In genomic region chr17:45050680-45051059, GRCh38 we compare ENCODE assay signal across 8 cellular contexts. TPM values are rescaled to one million over a fixed set of nuclear protein-coding genes. Genes with fewer than 3 reads are reported as not detected.
A peak's percentile ranks its signal among the peaks of the same experiment; 100 is the strongest.
DNase-seq lines count a peak whose midpoint lies in the region; ATAC-seq lines count a peak whose summit lies in the region.

No MANE protein-coding gene starts in this region.

- no peaks in the 10 kb centered on the region for H3K27me3 Mint-ChIP-seq in activated CD4-positive, alpha-beta T cell treated with anti-CD3 and anti-CD28 coated beads for 36 hours
- no peaks in the 10 kb centered on the region for H3K27me3 Mint-ChIP-seq in activated naive CD8-positive, alpha-beta T cell

- H3K4me1 Mint-ChIP-seq in activated CD4-positive, alpha-beta T cell treated with anti-CD3 and anti-CD28 coated beads for 36 hours = peaks cover 49% of the 10 kb centered on the region
- peaks cover 42% of the 10 kb centered on the region for H3K4me1 Mint-ChIP-seq in activated naive CD8-positive, alpha-beta T cell (ENCODE audit: low read depth)

- H3K9ac ChIP-seq in iPS-18a (ENCODE audit: low read length) = peak overlapping the region; percentile 94

- ATAC-seq in activated CD4-positive, alpha-beta T cell treated with anti-CD3 and anti-CD28 coated beads for 36 hours = peak; percentile 11
- ATAC-seq in HG03521 (IDR thresholded peaks at IDR 0.05; ENCODE audit: unreplicated experiment) = no peak

- peak overlapping the region; percentile 95 for H3K27ac Mint-ChIP-seq in activated CD4-positive, alpha-beta T cell treated with anti-CD3 and anti-CD28 coated beads for 36 hours
- peak overlapping the region; percentile 98 for H3K27ac Mint-ChIP-seq in activated naive CD8-positive, alpha-beta T cell

- no peaks in the 10 kb centered on the region for H3K9me3 ChIP-seq in iPS-18a (ENCODE audit: control insufficient read depth, low read depth, low read length)

- peaks cover 4% of the 10 kb centered on the region for H3K4me1 ChIP-seq in iPS-18a (ENCODE audit: control insufficient read depth, low read depth, low read length)

- H3K27me3 ChIP-seq in iPS-18a (ENCODE audit: control insufficient read depth, insufficient read depth, low read length) = no peaks in the 10 kb centered on the region

- H3K36me3 ChIP-seq in iPS-18a (ENCODE audit: control insufficient read depth, low read depth, low read length) = no peaks in the 10 kb centered on the region

- H3K9me3 Mint-ChIP-seq in activated CD4-positive, alpha-beta T cell treated with anti-CD3 and anti-CD28 coated beads for 36 hours (ENCODE audit: low read depth) = no peaks in the 10 kb centered on the region
- H3K9me3 Mint-ChIP-seq in activated naive CD8-positive, alpha-beta T cell (ENCODE audit: low read depth) = no peaks in the 10 kb centered on the region

- intact Hi-C loops in activated CD4-positive, alpha-beta T cell treated with anti-CD3 and anti-CD28 coated beads for 36 hours (cut with DNase I, micrococcal nuclease) = loop anchor here in 1 of 2 experiments (1.0 to 5.0 kb wide), 11 partner anchors 11 to 1273 kb away; partner anchors contain the start of genes C1QL1, DUSP3, EFTUD2 and HEXIM1

- peak overlapping the region; percentile 97 for H3K27ac ChIP-seq in iPS-18a (ENCODE audit: low read length)

- CTCF ChIA-PET in activated CD4-positive, alpha-beta T cell treated with anti-CD3 and anti-CD28 coated beads for 36 hours (lab: Charles Lee) = interaction anchor here (0.7 to 2.9 kb wide), 9 partner anchors 11 to 185 kb away, joined by 3 to 31 read pairs (median 4); partner anchors contain the start of genes ACBD4, HEXIM2 and NMT1

- peak; percentile 66 for DNase-seq in activated CD4-positive, alpha-beta T cell treated with anti-CD3 and anti-CD28 coated beads for 36 hours
- DNase-seq in activated CD4-positive, alpha-beta T cell treated with anti-CD3 and anti-CD28 coated beads for 1 hour = no peak
- DNase-seq in OCI-M1 (lab: John Stamatoyannopoulos, UW) (peak; percentile 56), AML-193 (lab: John Stamatoyannopoulos, UW) (no peak)
- peak in 2 of 3 donors; percentile 14 to 23 for DNase-seq in stimulated activated CD4-positive, alpha-beta T cell treated with anti-CD3 and anti-CD28 coated beads, Interleukin-12 subunit alpha, Interleukin-12 subunit beta, amount 100 ng/mL, for 48 hours (ENCODE audit: low read depth in 2 of 3, low spot score in 1 of 3)

- POLR2A ChIA-PET in activated CD4-positive, alpha-beta T cell treated with anti-CD3 and anti-CD28 coated beads for 36 hours (lab: Charles Lee) = interaction anchor here (0.6 to 2.5 kb wide), 4 partner anchors 11 to 151 kb away, joined by 3 to 17 read pairs (median 6); partner anchors contain the start of genes HEXIM1, HEXIM2 and NMT1

- peak overlapping the region; percentile 94 for H3K4me3 ChIP-seq in iPS-18a (ENCODE audit: low read length)

- H3K36me3 Mint-ChIP-seq in activated CD4-positive, alpha-beta T cell treated with anti-CD3 and anti-CD28 coated beads for 36 hours (ENCODE audit: low read depth) = peaks cover 28% of the 10 kb centered on the region
- H3K36me3 Mint-ChIP-seq in activated naive CD8-positive, alpha-beta T cell = no peaks in the 10 kb centered on the region

- peak overlapping the region; percentile 87 for H3K4me3 Mint-ChIP-seq in activated CD4-positive, alpha-beta T cell treated with anti-CD3 and anti-CD28 coated beads for 36 hours
- H3K4me3 Mint-ChIP-seq in activated naive CD8-positive, alpha-beta T cell = peak overlapping the region; percentile 91

RNA-seq across cellular contexts. Expression of gene DCAKD, which starts 0.8 kb away (rescaled TPM):
- total RNA-seq in activated CD4-positive, alpha-beta T cell treated with anti-CD3 and anti-CD28 coated beads for 36 hours = 10 to 100 TPM; 34.8 to 36.2 TPM

RNA-seq across cellular contexts. Expression of gene NMT1, which starts 10.4 kb away (rescaled TPM):
- 100 to 1,000 TPM; 170 to 175 TPM for total RNA-seq in activated CD4-positive, alpha-beta T cell treated with anti-CD3 and anti-CD28 coated beads for 36 hours

Comparison
In these comparisons a context has a peak if more than half of its experiments do, and no peak if none do; other contexts are left out.
1. DNase-seq: peak in activated CD4-positive, alpha-beta T cell treated with anti-CD3 and anti-CD28 coated beads for 36 hours (single experiment), OCI-M1 (single experiment) and stimulated activated CD4-positive, alpha-beta T cell treated with anti-CD3 and anti-CD28 coated beads, Interleukin-12 subunit alpha, Interleukin-12 subunit beta, amount 100 ng/mL, for 48 hours (2 of 3); none in activated CD4-positive, alpha-beta T cell treated with anti-CD3 and anti-CD28 coated beads for 1 hour (single experiment) and AML-193 (0 of 2).